8 cellular contexts compared by ENCODE assay signal in the genomic region with DNA sequence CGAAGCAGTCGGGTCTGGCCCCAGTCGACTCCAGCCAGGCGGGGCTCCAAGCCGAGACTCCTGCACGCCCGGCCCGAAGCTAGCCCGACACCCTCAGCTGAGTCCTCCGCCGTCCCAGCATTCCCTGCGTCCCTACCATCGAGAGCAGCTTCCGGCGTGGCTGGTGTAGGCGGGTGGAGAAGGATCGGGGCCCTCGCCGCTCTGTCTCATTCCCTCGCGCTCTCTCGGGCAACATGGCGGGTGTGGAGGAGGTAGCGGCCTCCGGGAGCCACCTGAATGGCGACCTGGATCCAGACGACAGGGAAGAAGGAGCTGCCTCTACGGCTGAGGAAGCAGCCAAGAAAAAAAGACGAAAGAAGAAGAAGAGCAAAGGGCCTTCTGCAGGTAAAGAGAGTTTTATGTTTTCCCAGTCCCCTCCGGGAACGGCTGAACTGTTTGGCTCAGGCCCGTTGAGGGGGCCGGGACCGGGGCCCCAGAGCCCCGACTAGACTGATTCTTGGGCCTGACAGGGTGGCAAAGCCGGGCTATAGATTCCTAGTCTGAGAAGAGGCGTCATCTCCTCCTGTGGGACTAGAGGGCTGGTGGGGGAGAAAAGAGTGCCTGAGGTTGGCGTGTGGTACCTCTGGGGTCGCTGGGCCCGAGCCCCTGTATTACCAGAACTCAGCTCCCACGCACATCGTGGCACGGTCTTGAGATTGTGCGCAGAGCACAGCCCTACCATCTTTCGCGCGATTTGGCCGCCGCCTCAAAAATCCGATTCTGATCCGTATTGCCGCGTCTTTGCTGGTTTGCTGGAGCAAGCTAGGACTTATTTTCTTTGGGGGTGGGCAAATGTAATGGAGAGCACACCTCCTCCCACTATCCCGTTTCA. TPM values are rescaled to one million over a fixed set of nuclear protein-coding genes. Genes with fewer than 3 reads are reported as not detected.
A peak's percentile ranks its signal among the peaks of the same experiment; 100 is the strongest.
DNase-seq lines count a peak whose midpoint lies in the region; ATAC-seq and TF ChIP-seq lines count a peak whose summit lies in the region.

Gene METAP2, plus strand, starts transcription at position 206 of the 871 bp plus-strand sequence. Its CDS starts 28 bp downstream, at position 234.

- H3K4me3 ChIP-seq in right atrium auricular region (peak within 1 kb of the TSS; percentile 72 to 83), uterus (peak within 1 kb of the TSS; percentile 78 to 90)

- H3K27ac ChIP-seq in right atrium auricular region (peak within 1 kb of the TSS; percentile 90 to 95), uterus (peak within 1 kb of the TSS; percentile 89 to 93)

- H3K9me3 ChIP-seq in right atrium auricular region: no peaks in the 10 kb centered on the region
- no peaks in the 10 kb centered on the region for H3K9me3 ChIP-seq in uterus

- intact Hi-C loops in T-helper 2 cell treated with Interferon-gamma antibody and Interleukin-4, amounts not matched to agents 100 ng/mL and 5 ng/mL, for 36 hours (cut with micrococcal nuclease): loop anchor here (1.0 to 10.0 kb wide), 8 partner anchors 47 to 561 kb away; partner anchors contain the start of genes AMDHD1, CCDC38, FGD6 and LTA4H
- intact Hi-C loops in uterus (cut with DNase I; ENCODE audit: low total_unique reads): no loop called here

- H3K36me3 ChIP-seq in right atrium auricular region (peaks cover 30% of the 10 kb centered on the region), uterus (no peaks in the 10 kb centered on the region)

- H3K27me3 ChIP-seq in right atrium auricular region (no peaks in the 10 kb centered on the region), uterus (no peaks in the 10 kb centered on the region)

- TF ChIP-seq CTCF in right atrium auricular region (IDR thresholded peaks at IDR 0.05) (no peak), uterus (IDR thresholded peaks at IDR 0.05) (peak in 1 of 4 experiments; percentile 27)

- DNase-seq in NCI-H187 treated with DMSO at 0.1 percent for 48 hours (lab: John Stamatoyannopoulos, UW) (peak; percentile 87), anterior cingulate cortex (lab: John Stamatoyannopoulos, UW) (peak; percentile 80 to 97 (median 94)), right atrium auricular region (ENCODE audit: low spot score) (peak; percentile 95), pulmonary artery endothelial cell (ENCODE audit: low read depth, low spot score) (peak; percentile 91), uterus (peak; percentile 93 to 94)

- H3K4me1 ChIP-seq in right atrium auricular region (peaks cover 0 to 28% of the 10 kb centered on the region in 2 donors), uterus (peaks cover 0 to 7% of the 10 kb centered on the region in 2 donors)

- ATAC-seq in GM18499 (IDR thresholded peaks at IDR 0.05; ENCODE audit: insufficient read depth, unreplicated experiment) (peak; percentile 77), HG02943 (IDR thresholded peaks at IDR 0.05; ENCODE audit: low read depth, unreplicated experiment) (peak; percentile 96)

- peak; percentile 53 to 86 for TF ChIP-seq POLR2A in uterus (IDR thresholded peaks at IDR 0.05)

RNA-seq across cellular contexts. Expression of gene METAP2, which starts in this region (rescaled TPM):
- 73.6 and 84.9 TPM in 2 replicates for total RNA-seq in T-helper 2 cell treated with Interferon-gamma antibody and Interleukin-4, amounts not matched to agents 100 ng/mL and 5 ng/mL, for 36 hours
- total RNA-seq in right atrium auricular region: 10 to 100 TPM; 40.8 to 52.1 TPM
- total RNA-seq in pulmonary artery endothelial cell: 86.5 and 93.7 TPM in 2 replicates
- total RNA-seq in uterus: 100 to 1,000 TPM in 1 of 4 donors, 10 to 100 TPM in 3; 25.9 to 544 (median 72.8) TPM

Comparison
In these comparisons a context has a peak if more than half of its experiments do, and no peak if none do; other contexts are left out.
1. Peak in every context shown above with its lines: DNase-seq, ATAC-seq, H3K4me3 ChIP-seq and H3K27ac ChIP-seq.